Comparison of ENCODE assay signal across 15 cellular contexts in genomic region chr11:122126024-122126678, GRCh38. TPM values are rescaled to one million over a fixed set of nuclear protein-coding genes. Genes with fewer than 3 reads are reported as not detected.
"Had no signal": no experiment of that assay in that cellular context is flagged by ENCODE, and none has a peak within 500 bp of the region (broad histone marks: within the 10 kb centered on the region; RNA-seq: fewer than 3 reads in every experiment).

No MANE protein-coding gene starts in this region.

- H3K4me1 Mint-ChIP-seq: naive thymus-derived CD4-positive, alpha-beta T cell; stimulated activated naive B cell treated with anti-CD40 and anti-IgM and Interleukin-4, amounts not matched to agents 10 μg/mL and 1 μg/mL and 100 μg/mL, for 72 hours had no signal

- H3K9me3 ChIP-seq: neutrophil, SK-N-SH had no signal

- H3K27ac ChIP-seq: neutrophil had no signal

- H3K27me3 ChIP-seq: neutrophil had no signal

- H3K9ac ChIP-seq: SK-N-SH had no signal

- FAIRE-seq: TTC549 had no signal

- DNase-seq: activated CD4-positive, alpha-beta T cell treated with anti-CD3 and anti-CD28 coated beads, Interleukin-2, amount 50 U/mL, for 48 hours; activated T-cell treated with anti-CD3 and anti-CD28 coated beads, Interleukin-2, amount 50 U/mL, for 72 hours; central memory CD4-positive, alpha-beta T cell; cortex of kidney; effector memory CD4-positive, alpha-beta T cell; erythroblast; kidney glomerular epithelial cell; naive thymus-derived CD4-positive, alpha-beta T cell; right cardiac atrium; SK-N-SH; stimulated activated naive B cell treated with anti-CD40 and anti-IgM and Interleukin-4, amounts not matched to agents 10 μg/mL and 1 μg/mL and 100 μg/mL, for 72 hours; trophoblast cell had no signal

- H3K36me3 Mint-ChIP-seq: naive thymus-derived CD4-positive, alpha-beta T cell; stimulated activated naive B cell treated with anti-CD40 and anti-IgM and Interleukin-4, amounts not matched to agents 10 μg/mL and 1 μg/mL and 100 μg/mL, for 72 hours had no signal

- H3K36me3 ChIP-seq: neutrophil had no signal

- H3K4me2 ChIP-seq: SK-N-SH had no signal

- H3K27ac Mint-ChIP-seq: activated T-cell treated with anti-CD3 and anti-CD28 coated beads, Interleukin-2, amount 50 U/mL, for 72 hours; naive thymus-derived CD4-positive, alpha-beta T cell; stimulated activated naive B cell treated with anti-CD40 and anti-IgM and Interleukin-4, amounts not matched to agents 10 μg/mL and 1 μg/mL and 100 μg/mL, for 72 hours had no signal

- H3K9me3 Mint-ChIP-seq: activated T-cell treated with anti-CD3 and anti-CD28 coated beads, Interleukin-2, amount 50 U/mL, for 72 hours had no signal

- H3K4me3 Mint-ChIP-seq: activated T-cell treated with anti-CD3 and anti-CD28 coated beads, Interleukin-2, amount 50 U/mL, for 72 hours; naive thymus-derived CD4-positive, alpha-beta T cell; stimulated activated naive B cell treated with anti-CD40 and anti-IgM and Interleukin-4, amounts not matched to agents 10 μg/mL and 1 μg/mL and 100 μg/mL, for 72 hours had no signal

RNA-seq across cellular contexts. Expression of gene BLID, which starts 10.1 kb away (rescaled TPM):
- total RNA-seq: activated T-cell treated with anti-CD3 and anti-CD28 coated beads, Interleukin-2, amount 50 U/mL, for 72 hours; naive thymus-derived CD4-positive, alpha-beta T cell; T-helper 1 cell treated with Interleukin-12 subunit alpha and Interleukin-12 subunit beta and Interleukin-4 antibody, amounts not matched to agents 30 ng/mL and 1 ng/mL, for 36 hours had no signal
- polyA plus RNA-seq: naive thymus-derived CD4-positive, alpha-beta T cell; SK-N-SH had no signal
